In genomic region chr19:990746-991145, GRCh38 we compare ENCODE assay signal across 1 cellular context.
A peak's percentile ranks its signal among the peaks of the same experiment; 100 is the strongest.
TF ChIP-seq lines count a peak whose summit lies in the region.

No MANE protein-coding gene starts in this region.

TF ChIP-seq in K562, 482 proteins besides CTCF, POLR2A, EP300 and RAD21:
- peak; percentile 27 for TF ChIP-seq PCBP1 (IDR thresholded peaks at IDR 0.05; ENCODE audit: low read depth, low read length, poor library complexity, severe bottlenecking)
- TF ChIP-seq ZC3H4 (CRISPR knock-in tag; IDR thresholded peaks at IDR 0.05; ENCODE audit: borderline replicate concordance): 0 out of 2 replicates have a peak, but pooled peaks have one; percentile 60
- 0 out of 2 replicates have a peak, but pooled peaks have one; percentile 26 for TF ChIP-seq CBFB (CRISPR knock-in tag; IDR thresholded peaks at IDR 0.05)
- no peak for TF ChIP-seq ELF4 (CRISPR knock-in tag; IDR thresholded peaks at IDR 0.05)
- TF ChIP-seq POLR2G (IDR thresholded peaks at IDR 0.05; ENCODE audit: low read depth, low read length): peak; percentile 64; the same call in 1 of the 2 replicates
- TF ChIP-seq FOXO4 (CRISPR knock-in tag; IDR thresholded peaks at IDR 0.05): no peak
- no peak for TF ChIP-seq CSDE1 (IDR thresholded peaks at IDR 0.05)
- no peak for TF ChIP-seq MAFG (tag; conservative IDR thresholded peaks at IDR 0.05)
- no peak for TF ChIP-seq MED1 (CRISPR knock-in tag; IDR thresholded peaks at IDR 0.05; ENCODE audit: borderline replicate concordance)
- TF ChIP-seq ARID3B (CRISPR knock-in tag; IDR thresholded peaks at IDR 0.05; ENCODE audit: borderline replicate concordance): no peak
- no peak for TF ChIP-seq MTA3 (IDR thresholded peaks at IDR 0.05; ENCODE audit: borderline replicate concordance)
